Comparison of ENCODE assay signal across 1 cellular context in the genomic region with DNA sequence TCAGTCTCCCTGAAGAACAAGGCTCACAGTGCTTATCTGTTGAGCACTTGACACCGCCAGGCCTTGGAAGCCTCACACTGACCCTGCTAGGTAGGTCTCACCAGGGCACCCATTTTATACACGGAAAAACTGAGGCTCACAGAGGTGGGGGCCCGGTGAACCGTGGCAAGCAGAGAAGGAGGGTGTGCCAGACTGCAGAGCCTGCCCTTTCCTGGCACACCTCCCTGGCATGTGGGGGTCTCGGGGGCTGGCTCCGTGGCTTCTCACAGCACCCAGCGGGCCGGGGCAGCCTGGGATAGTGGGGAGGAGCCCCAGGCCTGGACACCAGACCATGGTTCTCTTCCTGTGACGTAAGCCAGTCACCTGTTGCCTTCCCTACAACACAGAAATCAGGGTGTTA.
TF ChIP-seq lines count a peak whose summit lies in the region.

No MANE protein-coding gene starts in this region.

TF ChIP-seq in HepG2, 621 proteins besides CTCF, POLR2A, EP300 and RAD21:
- TF ChIP-seq ZNF556 (CRISPR knock-in tag; IDR thresholded peaks at IDR 0.05; ENCODE audit: borderline replicate concordance) (no peak), ZNF629 (CRISPR knock-in tag; conservative IDR thresholded peaks at IDR 0.05) (peak; percentile 61), CREB1 (IDR thresholded peaks at IDR 0.05) (peak; percentile 33; the same call in 1 of the 2 replicates), CREB1 (CRISPR knock-in tag; IDR thresholded peaks at IDR 0.05) (no peak)
